ENCODE assay signal across 2 cellular contexts in the genomic region with DNA sequence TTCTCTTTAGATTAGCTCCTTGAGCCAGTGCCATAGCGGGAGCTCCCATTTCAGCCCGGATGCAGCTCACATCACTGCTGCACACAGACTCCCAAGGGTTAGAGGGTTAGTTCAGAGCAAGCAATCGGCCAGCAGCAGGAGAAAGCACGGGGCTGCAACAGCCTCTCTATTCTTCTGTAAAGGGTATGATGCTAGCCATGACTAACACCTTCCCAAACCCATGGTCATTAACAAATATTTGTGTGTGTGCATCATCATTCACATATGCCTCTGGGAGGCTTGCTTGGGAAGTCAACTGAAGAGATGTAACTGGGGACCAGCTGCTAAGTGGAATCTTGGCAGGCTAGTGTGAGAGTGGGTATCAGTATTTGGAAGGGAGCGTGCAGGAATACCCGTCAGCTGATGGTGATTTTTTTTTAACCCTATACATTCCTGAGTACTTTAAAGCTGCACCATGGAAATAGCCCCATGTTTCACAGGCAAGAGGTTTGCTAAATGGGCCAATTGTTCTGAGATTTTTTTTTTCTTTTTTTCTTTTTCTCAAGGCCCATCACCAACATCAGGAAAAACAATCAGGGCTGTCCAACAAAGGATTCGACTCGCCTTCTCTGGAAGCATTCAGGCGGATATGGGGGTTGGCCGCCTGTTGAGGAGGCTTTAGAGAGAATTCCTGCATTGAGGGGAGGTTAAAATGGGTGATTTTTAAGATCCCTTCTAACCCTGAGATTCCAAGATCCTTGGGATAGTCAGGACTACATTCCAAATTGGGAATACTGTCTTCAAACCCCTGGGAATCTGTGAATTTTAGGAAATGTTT.
TF ChIP-seq lines count a peak whose summit lies in the region.

No MANE protein-coding gene starts in this region.

TF ChIP-seq in H1, 55 proteins besides CTCF, POLR2A, EP300 and RAD21:
- 0 out of 2 replicates have a peak, but pooled peaks have one; percentile 27 for TF ChIP-seq TEAD4 (IDR thresholded peaks at IDR 0.05; ENCODE audit: low read depth, low read length)
- TF ChIP-seq JUND (IDR thresholded peaks at IDR 0.05; ENCODE audit: low read length), result peak; percentile 23; the same call in 1 of the 2 replicates
- TF ChIP-seq FOSL1 (IDR thresholded peaks at IDR 0.05; ENCODE audit: insufficient read depth, low read depth, low read length), result no peak
- peak; percentile 62 for TF ChIP-seq ASH2L (IDR thresholded peaks at IDR 0.05; ENCODE audit: low read length)
- TF ChIP-seq TBP (IDR thresholded peaks at IDR 0.05; ENCODE audit: low read depth, low read length), result 0 out of 2 replicates have a peak, but pooled peaks have one; percentile 12

TF ChIP-seq in HepG2, 621 proteins besides CTCF, POLR2A, EP300 and RAD21:
- no peak for TF ChIP-seq HIC2 (CRISPR knock-in tag; IDR thresholded peaks at IDR 0.05; ENCODE audit: low read depth)
- TF ChIP-seq NCOA1 (CRISPR knock-in tag; IDR thresholded peaks at IDR 0.05), result no peak
- TF ChIP-seq SSRP1 (CRISPR knock-in tag; IDR thresholded peaks at IDR 0.05), result no peak
- no peak for TF ChIP-seq ZNF670 (CRISPR knock-in tag; IDR thresholded peaks at IDR 0.05; ENCODE audit: borderline replicate concordance)
- TF ChIP-seq ZBTB42 (CRISPR knock-in tag; IDR thresholded peaks at IDR 0.05), result no peak
- TF ChIP-seq ZBTB21 (CRISPR knock-in tag; IDR thresholded peaks at IDR 0.05), result no peak
- TF ChIP-seq MBNL3 (CRISPR knock-in tag; conservative IDR thresholded peaks at IDR 0.05), result no peak
- no peak for TF ChIP-seq CBX2 (IDR thresholded peaks at IDR 0.05; ENCODE audit: low read depth, low read length)
- TF ChIP-seq CBX2 (CRISPR knock-in tag; IDR thresholded peaks at IDR 0.05; ENCODE audit: low read depth), result no peak
- no peak for TF ChIP-seq ZNF780A (CRISPR knock-in tag; IDR thresholded peaks at IDR 0.05)
- no peak for TF ChIP-seq SNAPC2 (CRISPR knock-in tag; IDR thresholded peaks at IDR 0.05)
- TF ChIP-seq NFE2L2 (IDR thresholded peaks at IDR 0.05; ENCODE audit: low read length), result no peak
- TF ChIP-seq, protein P1, sequence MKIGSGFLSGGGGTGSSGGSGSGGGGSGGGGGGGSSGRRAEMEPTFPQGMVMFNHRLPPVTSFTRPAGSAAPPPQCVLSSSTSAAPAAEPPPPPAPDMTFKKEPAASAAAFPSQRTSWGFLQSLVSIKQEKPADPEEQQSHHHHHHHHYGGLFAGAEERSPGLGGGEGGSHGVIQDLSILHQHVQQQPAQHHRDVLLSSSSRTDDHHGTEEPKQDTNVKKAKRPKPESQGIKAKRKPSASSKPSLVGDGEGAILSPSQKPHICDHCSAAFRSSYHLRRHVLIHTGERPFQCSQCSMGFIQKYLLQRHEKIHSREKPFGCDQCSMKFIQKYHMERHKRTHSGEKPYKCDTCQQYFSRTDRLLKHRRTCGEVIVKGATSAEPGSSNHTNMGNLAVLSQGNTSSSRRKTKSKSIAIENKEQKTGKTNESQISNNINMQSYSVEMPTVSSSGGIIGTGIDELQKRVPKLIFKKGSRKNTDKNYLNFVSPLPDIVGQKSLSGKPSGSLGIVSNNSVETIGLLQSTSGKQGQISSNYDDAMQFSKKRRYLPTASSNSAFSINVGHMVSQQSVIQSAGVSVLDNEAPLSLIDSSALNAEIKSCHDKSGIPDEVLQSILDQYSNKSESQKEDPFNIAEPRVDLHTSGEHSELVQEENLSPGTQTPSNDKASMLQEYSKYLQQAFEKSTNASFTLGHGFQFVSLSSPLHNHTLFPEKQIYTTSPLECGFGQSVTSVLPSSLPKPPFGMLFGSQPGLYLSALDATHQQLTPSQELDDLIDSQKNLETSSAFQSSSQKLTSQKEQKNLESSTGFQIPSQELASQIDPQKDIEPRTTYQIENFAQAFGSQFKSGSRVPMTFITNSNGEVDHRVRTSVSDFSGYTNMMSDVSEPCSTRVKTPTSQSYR (CRISPR knock-in tag; IDR thresholded peaks at IDR 0.05; ENCODE audit: borderline replicate concordance), result no peak
- TF ChIP-seq, protein P2, sequence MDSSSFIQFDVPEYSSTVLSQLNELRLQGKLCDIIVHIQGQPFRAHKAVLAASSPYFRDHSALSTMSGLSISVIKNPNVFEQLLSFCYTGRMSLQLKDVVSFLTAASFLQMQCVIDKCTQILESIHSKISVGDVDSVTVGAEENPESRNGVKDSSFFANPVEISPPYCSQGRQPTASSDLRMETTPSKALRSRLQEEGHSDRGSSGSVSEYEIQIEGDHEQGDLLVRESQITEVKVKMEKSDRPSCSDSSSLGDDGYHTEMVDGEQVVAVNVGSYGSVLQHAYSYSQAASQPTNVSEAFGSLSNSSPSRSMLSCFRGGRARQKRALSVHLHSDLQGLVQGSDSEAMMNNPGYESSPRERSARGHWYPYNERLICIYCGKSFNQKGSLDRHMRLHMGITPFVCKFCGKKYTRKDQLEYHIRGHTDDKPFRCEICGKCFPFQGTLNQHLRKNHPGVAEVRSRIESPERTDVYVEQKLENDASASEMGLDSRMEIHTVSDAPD (CRISPR knock-in tag; IDR thresholded peaks at IDR 0.05), result no peak
- TF ChIP-seq POLR2AphosphoS2 (IDR thresholded peaks at IDR 0.05; ENCODE audit: low read depth, low read length), result no peak
- no peak for TF ChIP-seq CAMTA2 (CRISPR knock-in tag; IDR thresholded peaks at IDR 0.05; ENCODE audit: borderline replicate concordance)
